In genomic region chr13:52617070-52618060, GRCh38 we compare ENCODE assay signal across 8 cellular contexts.
A peak's percentile ranks its signal among the peaks of the same experiment; 100 is the strongest.
DNase-seq lines count a peak whose midpoint lies in the region; ATAC-seq and TF ChIP-seq lines count a peak whose summit lies in the region.

No MANE protein-coding gene starts in this region.

- peak; percentile 85 for DNase-seq in Ammon's horn (ENCODE audit: low spot score)
- peak; percentile 49 to 80 for DNase-seq in NCI-H446 (lab: John Stamatoyannopoulos, UW)
- peak; percentile 25 to 65 for DNase-seq in cerebellar nuclear complex (lab: John Stamatoyannopoulos, UW)
- DNase-seq in kidney glomerular epithelial cell (lab: John Stamatoyannopoulos, UW), result peak; percentile 89
- peak; percentile 78 to 83 for DNase-seq in stimulated activated CD4-positive, alpha-beta T cell treated with anti-CD3 and anti-CD28 coated beads, Interleukin-15, amount 100 ng/mL, for 48 hours (ENCODE audit: low read depth in 2 of 2)

- peak; percentile 91 for TF ChIP-seq POLR2A in GM19099 (IDR thresholded peaks at IDR 0.05; ENCODE audit: extremely low read depth, insufficient read length, low read depth)

- peak; percentile 98 for ATAC-seq in HG03354 (IDR thresholded peaks at IDR 0.05; ENCODE audit: poor library complexity, severe bottlenecking, unreplicated experiment)
- peak; percentile 97 to 98 for ATAC-seq in activated CD4-positive, CD25-positive, alpha-beta regulatory T cell treated with anti-CD3 and anti-CD28 coated beads, Interleukin-2, amount 50 U/mL, for 24 hours

Comparison
In these comparisons a context has a peak if more than half of its experiments do, and no peak if none do; other contexts are left out.
1. Peak in every context shown above with its lines: DNase-seq and ATAC-seq.